Comparison of ENCODE assay signal across 12 cellular contexts in genomic region chr2:213188971-213189899, GRCh38.
A peak's percentile ranks its signal among the peaks of the same experiment; 100 is the strongest.
DNase-seq lines count a peak whose midpoint lies in the region; ATAC-seq lines count a peak whose summit lies in the region.
"Had no signal": no experiment of that assay in that cellular context is flagged by ENCODE, and none has a peak within 500 bp of the region (broad histone marks: within the 10 kb centered on the region; RNA-seq: fewer than 3 reads in every experiment).

No MANE protein-coding gene starts in this region.

- H3K27ac ChIP-seq in ACC112 (ENCODE audit: low read depth, low read length), result no peak overlapping the region
- H3K27ac ChIP-seq: heart right ventricle, skin epidermis had no signal

- ATAC-seq in HG02884 (IDR thresholded peaks at IDR 0.05; ENCODE audit: unreplicated experiment), result peak; percentile 36
- ATAC-seq in stimulated activated memory B cell treated with anti-CD40 and anti-IgM and Interleukin-4, amounts not matched to agents 10 μg/mL and 1 μg/mL and 100 μg/mL, for 72 hours, result no peak
- no peak for ATAC-seq in activated naive CD8-positive, alpha-beta T cell treated with anti-CD3 and anti-CD28 coated beads, Interleukin-2, amount 50 U/mL, for 24 hours

- no peak overlapping the region for H3K27ac Mint-ChIP-seq in stimulated activated memory B cell treated with anti-CD40 and anti-IgM and Interleukin-4, amounts not matched to agents 10 μg/mL and 1 μg/mL and 100 μg/mL, for 72 hours
- H3K27ac Mint-ChIP-seq in activated naive CD8-positive, alpha-beta T cell treated with anti-CD3 and anti-CD28 coated beads, Interleukin-2, amount 50 U/mL, for 24 hours, result no peak overlapping the region
- H3K27ac Mint-ChIP-seq: B cell had no signal

- no peaks in the 10 kb centered on the region for H3K36me3 ChIP-seq in ACC112 (ENCODE audit: insufficient read depth, low read length)
- H3K36me3 ChIP-seq: heart right ventricle had no signal

- H3K36me3 Mint-ChIP-seq in stimulated activated memory B cell treated with anti-CD40 and anti-IgM and Interleukin-4, amounts not matched to agents 10 μg/mL and 1 μg/mL and 100 μg/mL, for 72 hours, result no peaks in the 10 kb centered on the region
- H3K36me3 Mint-ChIP-seq in activated naive CD8-positive, alpha-beta T cell treated with anti-CD3 and anti-CD28 coated beads, Interleukin-2, amount 50 U/mL, for 24 hours (ENCODE audit: low read depth), result no peaks in the 10 kb centered on the region

- peak overlapping the region; percentile 20 for H2AFZ ChIP-seq in ACC112 (ENCODE audit: low read length, unreplicated experiment)

- no peaks in the 10 kb centered on the region for H3K27me3 Mint-ChIP-seq in stimulated activated memory B cell treated with anti-CD40 and anti-IgM and Interleukin-4, amounts not matched to agents 10 μg/mL and 1 μg/mL and 100 μg/mL, for 72 hours
- no peaks in the 10 kb centered on the region for H3K27me3 Mint-ChIP-seq in activated naive CD8-positive, alpha-beta T cell treated with anti-CD3 and anti-CD28 coated beads, Interleukin-2, amount 50 U/mL, for 24 hours
- H3K27me3 Mint-ChIP-seq: B cell had no signal

- H3K9me3 Mint-ChIP-seq in stimulated activated memory B cell treated with anti-CD40 and anti-IgM and Interleukin-4, amounts not matched to agents 10 μg/mL and 1 μg/mL and 100 μg/mL, for 72 hours, result no peaks in the 10 kb centered on the region
- no peaks in the 10 kb centered on the region for H3K9me3 Mint-ChIP-seq in activated naive CD8-positive, alpha-beta T cell treated with anti-CD3 and anti-CD28 coated beads, Interleukin-2, amount 50 U/mL, for 24 hours

- peak; percentile 64 for DNase-seq in astrocyte of the hippocampus (ENCODE audit: low read depth, low spot score)
- DNase-seq in iPS-NIHi11 (ENCODE audit: low spot score), result peak; percentile 52
- no peak for DNase-seq in T-helper 9 cell
- DNase-seq in SHP77 (lab: John Stamatoyannopoulos, UW), result no peak
- DNase-seq in activated naive CD8-positive, alpha-beta T cell treated with anti-CD3 and anti-CD28 coated beads, Interleukin-2, amount 50 U/mL, for 24 hours, result no peak
- DNase-seq: activated gamma-delta T cell treated with Interleukin-2 at 50 U/mL for 16 hours, heart right ventricle had no signal

- H3K27me3 ChIP-seq in ACC112 (ENCODE audit: insufficient read depth, low read length), result no peaks in the 10 kb centered on the region
- H3K27me3 ChIP-seq: heart right ventricle had no signal

- H3K79me2 ChIP-seq in ACC112 (ENCODE audit: control insufficient read depth, insufficient read depth, low read length, unreplicated experiment), result no peaks in the 10 kb centered on the region

- H3K4me1 ChIP-seq in ACC112 (ENCODE audit: control insufficient read depth, insufficient read depth, low read length, unreplicated experiment), result peaks cover 17% of the 10 kb centered on the region

- peaks cover 18% of the 10 kb centered on the region for H3K4me1 Mint-ChIP-seq in stimulated activated memory B cell treated with anti-CD40 and anti-IgM and Interleukin-4, amounts not matched to agents 10 μg/mL and 1 μg/mL and 100 μg/mL, for 72 hours
- H3K4me1 Mint-ChIP-seq in activated naive CD8-positive, alpha-beta T cell treated with anti-CD3 and anti-CD28 coated beads, Interleukin-2, amount 50 U/mL, for 24 hours, result no peaks in the 10 kb centered on the region

- H3K4me3 ChIP-seq in ACC112 (ENCODE audit: low read depth, low read length), result no peak overlapping the region
- H3K4me3 ChIP-seq: skin epidermis had no signal

- H3K4me3 Mint-ChIP-seq in stimulated activated memory B cell treated with anti-CD40 and anti-IgM and Interleukin-4, amounts not matched to agents 10 μg/mL and 1 μg/mL and 100 μg/mL, for 72 hours, result no peak overlapping the region
- H3K4me3 Mint-ChIP-seq in activated naive CD8-positive, alpha-beta T cell treated with anti-CD3 and anti-CD28 coated beads, Interleukin-2, amount 50 U/mL, for 24 hours, result no peak overlapping the region
- H3K4me3 Mint-ChIP-seq: B cell had no signal

Comparison
In these comparisons a context has a peak if more than half of its experiments do, and no peak if none do; other contexts are left out.
1. DNase-seq: peak in astrocyte of the hippocampus (single experiment) and iPS-NIHi11 (single experiment); none in T-helper 9 cell (single experiment), SHP77 (0 of 2) and activated naive CD8-positive, alpha-beta T cell treated with anti-CD3 and anti-CD28 coated beads, Interleukin-2, amount 50 U/mL, for 24 hours (single experiment).